In genomic region chr21:33801424-33802405, GRCh38 we compare ENCODE assay signal across 8 cellular contexts.
A peak's percentile ranks its signal among the peaks of the same experiment; 100 is the strongest.
DNase-seq lines count a peak whose midpoint lies in the region; ATAC-seq and TF ChIP-seq lines count a peak whose summit lies in the region.
"Had no signal": no experiment of that assay in that cellular context is flagged by ENCODE, and none has a peak within 500 bp of the region (broad histone marks: within the 10 kb centered on the region; RNA-seq: fewer than 3 reads in every experiment).

No MANE protein-coding gene starts in this region.

- no peak overlapping the region for H3K4me3 Mint-ChIP-seq in stimulated activated memory B cell treated with anti-CD40 and anti-IgM and Interleukin-4, amounts not matched to agents 10 μg/mL and 1 μg/mL and 100 μg/mL, for 72 hours

- no peaks in the 10 kb centered on the region for H3K9me3 Mint-ChIP-seq in stimulated activated memory B cell treated with anti-CD40 and anti-IgM and Interleukin-4, amounts not matched to agents 10 μg/mL and 1 μg/mL and 100 μg/mL, for 72 hours

- intact Hi-C loops in esophagus squamous epithelium (cut with DNase I) (no loop called here), stomach (cut with DNase I; ENCODE audit: low total_unique reads) (no loop called here)

- TF ChIP-seq CTCF in esophagus squamous epithelium (IDR thresholded peaks at IDR 0.05) (no peak), stomach (IDR thresholded peaks at IDR 0.05) (no peak)

- H3K9me3 ChIP-seq in esophagus squamous epithelium (no peaks in the 10 kb centered on the region), stomach (no peaks in the 10 kb centered on the region)

- peaks cover 0 to 30% (median 0%) of the 10 kb centered on the region in 3 donors for H3K36me3 ChIP-seq in esophagus squamous epithelium
- peaks cover 10 to 34% (median 29%) of the 10 kb centered on the region in 4 donors for H3K36me3 ChIP-seq in stomach

- DNase-seq in HT1080 (ENCODE audit: low read depth), result peak; percentile 93
- peak; percentile 96 for DNase-seq in NCI-H510A treated with DMSO at 0.1 percent for 48 hours (lab: John Stamatoyannopoulos, UW)
- DNase-seq in esophagus squamous epithelium (lab: John Stamatoyannopoulos, UW), result no peak
- DNase-seq in stomach, result peak; percentile 46

- H3K4me1 Mint-ChIP-seq in stimulated activated memory B cell treated with anti-CD40 and anti-IgM and Interleukin-4, amounts not matched to agents 10 μg/mL and 1 μg/mL and 100 μg/mL, for 72 hours, result no peaks in the 10 kb centered on the region

- H3K4me1 ChIP-seq in esophagus squamous epithelium (peaks cover 5 to 26% (median 16%) of the 10 kb centered on the region in 3 donors), stomach (peaks cover 0 to 17% (median 8%) of the 10 kb centered on the region in 4 donors)

- H3K4me3 ChIP-seq in esophagus squamous epithelium (no peak overlapping the region), stomach (no peak overlapping the region)
- H3K4me3 ChIP-seq: lung had no signal

- H3K27ac ChIP-seq in esophagus squamous epithelium (peak overlapping the region; percentile 26 to 70 (median 66)), stomach (peak overlapping the region in 4 of 5 donors; percentile 6 to 44 (median 34))

- TF ChIP-seq POLR2A in esophagus squamous epithelium (IDR thresholded peaks at IDR 0.05) (no peak), stomach (IDR thresholded peaks at IDR 0.05) (no peak), GM18505 (IDR thresholded peaks at IDR 0.05; ENCODE audit: borderline replicate concordance, extremely low read depth, insufficient read depth, insufficient read length) (no peak)

- H3K27ac Mint-ChIP-seq in stimulated activated memory B cell treated with anti-CD40 and anti-IgM and Interleukin-4, amounts not matched to agents 10 μg/mL and 1 μg/mL and 100 μg/mL, for 72 hours, result no peak overlapping the region

- H3K36me3 Mint-ChIP-seq in stimulated activated memory B cell treated with anti-CD40 and anti-IgM and Interleukin-4, amounts not matched to agents 10 μg/mL and 1 μg/mL and 100 μg/mL, for 72 hours, result no peaks in the 10 kb centered on the region

- H3K27me3 ChIP-seq in esophagus squamous epithelium, result no peaks in the 10 kb centered on the region
- no peaks in the 10 kb centered on the region for H3K27me3 ChIP-seq in stomach

- no peak for ATAC-seq in GM18505 (IDR thresholded peaks at IDR 0.05; ENCODE audit: unreplicated experiment)
- no peak for ATAC-seq in GM21423 (IDR thresholded peaks at IDR 0.05; ENCODE audit: unreplicated experiment)
- ATAC-seq in stimulated activated memory B cell treated with anti-CD40 and anti-IgM and Interleukin-4, amounts not matched to agents 10 μg/mL and 1 μg/mL and 100 μg/mL, for 72 hours, result no peak

- H3K27me3 Mint-ChIP-seq in stimulated activated memory B cell treated with anti-CD40 and anti-IgM and Interleukin-4, amounts not matched to agents 10 μg/mL and 1 μg/mL and 100 μg/mL, for 72 hours, result no peaks in the 10 kb centered on the region

- 27 to 42% methylated on average over 8 of the region's 8 CpGs for WGBS in esophagus squamous epithelium, 2 donors
- WGBS in stomach, 5 donors, result 66 to 72% (median 67%) methylated on average over 8 of the region's 8 CpGs

- TF ChIP-seq EP300 in stomach (IDR thresholded peaks at IDR 0.05), result no peak
